Comparison of ENCODE assay signal across 14 cellular contexts in genomic region chr1:101043776-101044175, GRCh38. TPM values are rescaled to one million over a fixed set of nuclear protein-coding genes. Genes with fewer than 3 reads are reported as not detected.
DNase-seq lines count a peak whose midpoint lies in the region; ATAC-seq and TF ChIP-seq lines count a peak whose summit lies in the region.
"Had no signal": no experiment of that assay in that cellular context is flagged by ENCODE, and none has a peak within 500 bp of the region (broad histone marks: within the 10 kb centered on the region; RNA-seq: fewer than 3 reads in every experiment).

No MANE protein-coding gene starts in this region.

- peaks cover 6% of the 10 kb centered on the region for H3K9me3 Mint-ChIP-seq in chondrocyte (ENCODE audit: low read depth)
- peaks cover 17% of the 10 kb centered on the region for H3K9me3 Mint-ChIP-seq in activated CD4-positive, alpha-beta memory T cell treated with anti-CD3 and anti-CD28 coated beads, Interleukin-2, amount 10 ng/mL, durations not matched to agents 7 days and 5 days

- no peak overlapping the region for H3K4me3 ChIP-seq in BJ (ENCODE audit: low read depth, low read length)
- H3K4me3 ChIP-seq: coronary artery, mucosa of descending colon had no signal

- H3K4me1 Mint-ChIP-seq in chondrocyte (ENCODE audit: low read depth) = no peaks in the 10 kb centered on the region
- H3K4me1 Mint-ChIP-seq in activated CD4-positive, alpha-beta memory T cell treated with anti-CD3 and anti-CD28 coated beads, Interleukin-2, amount 10 ng/mL, durations not matched to agents 7 days and 5 days = no peaks in the 10 kb centered on the region

- no peaks in the 10 kb centered on the region for H3K36me3 ChIP-seq in BJ (ENCODE audit: control insufficient read depth, insufficient read depth, low read length)

- H3K36me3 Mint-ChIP-seq in chondrocyte (ENCODE audit: low read depth) = peaks cover 9% of the 10 kb centered on the region
- peaks cover 19% of the 10 kb centered on the region for H3K36me3 Mint-ChIP-seq in activated CD4-positive, alpha-beta memory T cell treated with anti-CD3 and anti-CD28 coated beads, Interleukin-2, amount 10 ng/mL, durations not matched to agents 7 days and 5 days (ENCODE audit: low read depth)

- no peak for ATAC-seq in HG02981 (IDR thresholded peaks at IDR 0.05; ENCODE audit: unreplicated experiment)
- ATAC-seq: mucosa of descending colon had no signal

- H3K27me3 ChIP-seq in BJ (ENCODE audit: control insufficient read depth, insufficient read depth, low read length) = no peaks in the 10 kb centered on the region

- no peak overlapping the region for H3K4me3 Mint-ChIP-seq in chondrocyte (ENCODE audit: unreplicated experiment)
- H3K4me3 Mint-ChIP-seq in activated CD4-positive, alpha-beta memory T cell treated with anti-CD3 and anti-CD28 coated beads, Interleukin-2, amount 10 ng/mL, durations not matched to agents 7 days and 5 days = no peak overlapping the region

- no peaks in the 10 kb centered on the region for H3K27me3 Mint-ChIP-seq in chondrocyte (ENCODE audit: low read depth)
- no peaks in the 10 kb centered on the region for H3K27me3 Mint-ChIP-seq in activated CD4-positive, alpha-beta memory T cell treated with anti-CD3 and anti-CD28 coated beads, Interleukin-2, amount 10 ng/mL, durations not matched to agents 7 days and 5 days

- DNase-seq in BJ (ENCODE audit: low read depth) (peak; percentile 18), HS-5 (ENCODE audit: low read depth) (peak; percentile 45), chondrocyte (ENCODE audit: low spot score) (no peak), islet precursor cell (peak; percentile 56), NOMO-1 treated with dmso at 0.1 percent for 144 hours (lab: John Stamatoyannopoulos, UW; ENCODE audit: unreplicated experiment) (no peak), T-helper 1 cell (no peak)
- no peak for DNase-seq in activated CD4-positive, alpha-beta memory T cell treated with anti-CD3 and anti-CD28 coated beads, Interleukin-2, amount 10 ng/mL, durations not matched to agents 7 days and 5 days
- DNase-seq: Calu3, mucosa of descending colon, NCI-H510A treated with DMSO at 0.1 percent for 48 hours, right cardiac atrium, SHP77 had no signal

- H3K27ac Mint-ChIP-seq in chondrocyte (ENCODE audit: unreplicated experiment) = no peak overlapping the region
- H3K27ac Mint-ChIP-seq in activated CD4-positive, alpha-beta memory T cell treated with anti-CD3 and anti-CD28 coated beads, Interleukin-2, amount 10 ng/mL, durations not matched to agents 7 days and 5 days = no peak overlapping the region

- CTCF ChIA-PET in BJ (lab: Yijun Ruan, JAX) = interaction anchor here (0.9 to 1.7 kb wide), 2 partner anchors 195 to 245 kb away, joined by 4 to 5 read pairs; no protein-coding TSS in a partner anchor
- CTCF ChIA-PET in activated CD4-positive, alpha-beta memory T cell treated with anti-CD3 and anti-CD28 coated beads, Interleukin-2, amount 10 ng/mL, durations not matched to agents 7 days and 5 days (lab: Charles Lee) = no interaction called here

- TF ChIP-seq CTCF in BJ (IDR thresholded peaks at IDR 0.05; ENCODE audit: insufficient read depth, low read depth, low read length) (no peak), chondrocyte (IDR thresholded peaks at IDR 0.05) (peak; percentile 9)

- POLR2A ChIA-PET in BJ (lab: Charles Lee) = no interaction called here
- POLR2A ChIA-PET in activated CD4-positive, alpha-beta memory T cell treated with anti-CD3 and anti-CD28 coated beads, Interleukin-2, amount 10 ng/mL, durations not matched to agents 7 days and 5 days (lab: Charles Lee) = no interaction called here

RNA-seq across cellular contexts. Expression of gene DPH5, which starts 18.2 kb away (rescaled TPM):
- polyA plus RNA-seq in BJ (2011; rRNA removed) = 31.8 and 54.5 TPM in 2 replicates
- polyA minus RNA-seq in BJ (2011; rRNA and poly(A)+ RNA removed) = 6.4 and 12.4 TPM in 2 replicates
- total RNA-seq in chondrocyte = 30.0 to 36.7 TPM (median 30.5 TPM) in 3 replicates
- total RNA-seq in activated CD4-positive, alpha-beta memory T cell treated with anti-CD3 and anti-CD28 coated beads, Interleukin-2, amount 10 ng/mL, durations not matched to agents 7 days and 5 days = 10 to 100 TPM; 25.5 to 33.2 TPM

Comparison
In these comparisons a context has a peak if more than half of its experiments do, and no peak if none do; other contexts are left out.
1. DNase-seq: peak in BJ (single experiment), HS-5 (single experiment) and islet precursor cell (single experiment); none in chondrocyte (single experiment), NOMO-1 treated with dmso at 0.1 percent for 144 hours (single experiment), activated CD4-positive, alpha-beta memory T cell treated with anti-CD3 and anti-CD28 coated beads, Interleukin-2, amount 10 ng/mL, durations not matched to agents 7 days and 5 days (single experiment) and T-helper 1 cell (0 of 5).